Comparison of ENCODE assay signal across 34 cellular contexts in the genomic region with DNA sequence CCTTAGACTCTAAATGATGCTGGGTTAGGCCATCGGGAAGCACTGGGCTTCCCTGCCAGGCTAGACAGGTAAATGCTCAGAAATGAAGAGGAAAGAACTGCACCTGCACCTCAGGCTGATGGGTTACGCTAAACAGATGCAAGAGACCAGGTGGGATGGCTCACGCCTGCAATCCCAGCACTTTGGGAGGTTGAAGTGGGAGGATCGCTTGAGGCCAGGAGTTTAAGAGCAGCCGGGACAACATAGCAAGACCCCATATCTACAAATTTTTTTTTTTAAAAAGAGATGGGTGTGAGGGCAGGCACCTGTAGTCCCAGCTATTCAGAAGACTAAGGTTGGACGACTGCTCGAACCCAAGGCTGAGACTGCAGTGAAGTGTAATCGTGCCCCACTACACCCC.
"Had no signal": no experiment of that assay in that cellular context is flagged by ENCODE, and none has a peak within 500 bp of the region (broad histone marks: within the 10 kb centered on the region; RNA-seq: fewer than 3 reads in every experiment).

No MANE protein-coding gene starts in this region.

- H3K4me3 Mint-ChIP-seq: activated CD4-positive, alpha-beta memory T cell treated with anti-CD3 and anti-CD28 coated beads for 36 hours; activated CD4-positive, alpha-beta T cell treated with anti-CD3 and anti-CD28 coated beads for 36 hours; activated CD4-positive, alpha-beta T cell treated with anti-CD3 and anti-CD28 coated beads, Interleukin-2, amount 10 ng/mL, durations not matched to agents 24 days and 14 days; activated CD8-positive, alpha-beta memory T cell treated with anti-CD3 and anti-CD28 coated beads, Interleukin-2, amount 10 ng/mL, durations not matched to agents 7 days and 5 days; activated CD8-positive, alpha-beta T cell treated with anti-CD3 and anti-CD28 coated beads, Interleukin-2, amount 10 ng/mL, durations not matched to agents 7 days and 5 days; activated naive CD4-positive, alpha-beta T cell treated with anti-CD3 and anti-CD28 coated beads, Interleukin-2, amount 10 ng/mL, durations not matched to agents 7 days and 5 days; activated naive CD8-positive, alpha-beta T cell treated with anti-CD3 and anti-CD28 coated beads, Interleukin-2, amount 10 ng/mL, durations not matched to agents 7 days and 5 days; dendritic cell treated with granulocyte-macrophage colony-stimulating factor and Interleukin-4, amounts not matched to agents 40 ng/mL and 50 ng/mL, for 4 days; endodermal cell; T-helper 17 cell; T-helper 2 cell treated with Interferon-gamma antibody and Interleukin-4, amounts not matched to agents 5 μg/mL and 100 μg/mL, for 36 hours had no signal

- H3K9me3 Mint-ChIP-seq: activated naive CD8-positive, alpha-beta T cell treated with anti-CD3 and anti-CD28 coated beads, Interleukin-2, amount 10 ng/mL, durations not matched to agents 7 days and 5 days; brain; dendritic cell treated with granulocyte-macrophage colony-stimulating factor and Interleukin-4, amounts not matched to agents 40 ng/mL and 50 ng/mL, for 4 days; endodermal cell; T-helper 2 cell treated with Interferon-gamma antibody and Interleukin-4, amounts not matched to agents 5 μg/mL and 100 μg/mL, for 36 hours had no signal

- H3K36me3 ChIP-seq: ascending aorta, breast epithelium, cardiac muscle cell, colonic mucosa, WERI-Rb-1 had no signal

- ATAC-seq: activated CD4-positive, alpha-beta T cell treated with anti-CD3 and anti-CD28 coated beads for 36 hours; activated CD8-positive, alpha-beta memory T cell treated with anti-CD3 and anti-CD28 coated beads, Interleukin-2, amount 10 ng/mL, durations not matched to agents 7 days and 5 days; activated CD8-positive, alpha-beta T cell treated with anti-CD3 and anti-CD28 coated beads, Interleukin-2, amount 10 ng/mL, durations not matched to agents 7 days and 5 days; activated naive CD4-positive, alpha-beta T cell treated with anti-CD3 and anti-CD28 coated beads, Interleukin-2, amount 50 U/mL, for 72 hours; esophagus mucosa; T-helper 17 cell had no signal

- DNase-seq: activated CD4-positive, alpha-beta memory T cell treated with anti-CD3 and anti-CD28 coated beads for 36 hours; activated CD4-positive, alpha-beta T cell treated with anti-CD3 and anti-CD28 coated beads for 36 hours; activated CD4-positive, alpha-beta T cell treated with anti-CD3 and anti-CD28 coated beads, Interleukin-2, amount 10 ng/mL, durations not matched to agents 24 days and 14 days; activated CD4-positive, CD25-positive, alpha-beta regulatory T cell; activated CD4-positive, CD25-positive, alpha-beta regulatory T cell treated with anti-CD3 and anti-CD28 coated beads, Interleukin-2, amount 50 U/mL, for 72 hours; activated CD8-positive, alpha-beta memory T cell treated with anti-CD3 and anti-CD28 coated beads, Interleukin-2, amount 10 ng/mL, durations not matched to agents 7 days and 5 days; activated CD8-positive, alpha-beta memory T cell treated with anti-CD3 and anti-CD28 coated beads, Interleukin-2, amount 50 U/mL, for 4 hours; activated CD8-positive, alpha-beta T cell treated with anti-CD3 and anti-CD28 coated beads, Interleukin-2, amount 10 ng/mL, durations not matched to agents 7 days and 5 days; activated gamma-delta T cell; activated naive CD4-positive, alpha-beta T cell; activated naive CD4-positive, alpha-beta T cell treated with anti-CD3 and anti-CD28 coated beads, Interleukin-2, amount 10 ng/mL, durations not matched to agents 7 days and 5 days; activated naive CD8-positive, alpha-beta T cell treated with anti-CD3 and anti-CD28 coated beads, Interleukin-2, amount 10 ng/mL, durations not matched to agents 7 days and 5 days; activated T-cell treated with anti-CD3 and anti-CD28 coated beads, Interleukin-2, amount 50 U/mL, for 1 hour; activated T-cell treated with anti-CD3 and anti-CD28 coated beads, Interleukin-2, amount 50 U/mL, for 48 hours; central memory CD4-positive, alpha-beta T cell; cerebellar nuclear complex; colonic mucosa; dorsolateral prefrontal cortex; effector memory CD4-positive, alpha-beta T cell; foreskin fibroblast; T-helper 1 cell; T-helper 17 cell; T1000; WERI-Rb-1 had no signal

- H3K36me3 Mint-ChIP-seq: activated CD4-positive, alpha-beta memory T cell treated with anti-CD3 and anti-CD28 coated beads for 36 hours; activated CD8-positive, alpha-beta memory T cell treated with anti-CD3 and anti-CD28 coated beads, Interleukin-2, amount 10 ng/mL, durations not matched to agents 7 days and 5 days; activated naive CD4-positive, alpha-beta T cell treated with anti-CD3 and anti-CD28 coated beads, Interleukin-2, amount 10 ng/mL, durations not matched to agents 7 days and 5 days; activated naive CD8-positive, alpha-beta T cell treated with anti-CD3 and anti-CD28 coated beads, Interleukin-2, amount 10 ng/mL, durations not matched to agents 7 days and 5 days; brain had no signal

- H3K27ac ChIP-seq: ascending aorta, breast epithelium, cardiac muscle cell, colonic mucosa, WERI-Rb-1 had no signal

- H3K9me3 ChIP-seq: ascending aorta, breast epithelium, colonic mucosa had no signal

- FAIRE-seq: frontal cortex had no signal

- H3K4me1 ChIP-seq: ascending aorta, breast epithelium, colonic mucosa had no signal

- H3K27ac Mint-ChIP-seq: activated CD4-positive, alpha-beta memory T cell treated with anti-CD3 and anti-CD28 coated beads for 36 hours; activated CD4-positive, alpha-beta T cell treated with anti-CD3 and anti-CD28 coated beads for 36 hours; activated CD4-positive, alpha-beta T cell treated with anti-CD3 and anti-CD28 coated beads, Interleukin-2, amount 10 ng/mL, durations not matched to agents 24 days and 14 days; activated CD8-positive, alpha-beta memory T cell treated with anti-CD3 and anti-CD28 coated beads, Interleukin-2, amount 10 ng/mL, durations not matched to agents 7 days and 5 days; activated CD8-positive, alpha-beta T cell treated with anti-CD3 and anti-CD28 coated beads, Interleukin-2, amount 10 ng/mL, durations not matched to agents 7 days and 5 days; activated naive CD4-positive, alpha-beta T cell treated with anti-CD3 and anti-CD28 coated beads, Interleukin-2, amount 10 ng/mL, durations not matched to agents 7 days and 5 days; activated naive CD4-positive, alpha-beta T cell treated with anti-CD3 and anti-CD28 coated beads, Interleukin-2, amount 50 U/mL, for 72 hours; activated naive CD8-positive, alpha-beta T cell treated with anti-CD3 and anti-CD28 coated beads, Interleukin-2, amount 10 ng/mL, durations not matched to agents 7 days and 5 days; dendritic cell treated with granulocyte-macrophage colony-stimulating factor and Interleukin-4, amounts not matched to agents 40 ng/mL and 50 ng/mL, for 4 days; endodermal cell; T-helper 17 cell; T-helper 2 cell treated with Interferon-gamma antibody and Interleukin-4, amounts not matched to agents 5 μg/mL and 100 μg/mL, for 36 hours had no signal

- H3K4me3 ChIP-seq: ascending aorta, breast epithelium, cardiac muscle cell, colonic mucosa, dorsolateral prefrontal cortex had no signal

- H3K27me3 ChIP-seq: ascending aorta, breast epithelium, cardiac muscle cell, colonic mucosa had no signal

- H3K4me1 Mint-ChIP-seq: activated CD4-positive, alpha-beta T cell treated with anti-CD3 and anti-CD28 coated beads for 36 hours; activated CD4-positive, alpha-beta T cell treated with anti-CD3 and anti-CD28 coated beads, Interleukin-2, amount 10 ng/mL, durations not matched to agents 24 days and 14 days; activated CD8-positive, alpha-beta memory T cell treated with anti-CD3 and anti-CD28 coated beads, Interleukin-2, amount 10 ng/mL, durations not matched to agents 7 days and 5 days; activated naive CD4-positive, alpha-beta T cell treated with anti-CD3 and anti-CD28 coated beads, Interleukin-2, amount 10 ng/mL, durations not matched to agents 7 days and 5 days; activated naive CD8-positive, alpha-beta T cell treated with anti-CD3 and anti-CD28 coated beads, Interleukin-2, amount 10 ng/mL, durations not matched to agents 7 days and 5 days; T-helper 17 cell had no signal
